ENCODE assay signal across 13 cellular contexts in genomic region chr3:172127141-172127540, GRCh38.
A peak's percentile ranks its signal among the peaks of the same experiment; 100 is the strongest.
DNase-seq lines count a peak whose midpoint lies in the region; ATAC-seq and TF ChIP-seq lines count a peak whose summit lies in the region.
"Had no signal": no experiment of that assay in that cellular context is flagged by ENCODE, and none has a peak within 500 bp of the region (broad histone marks: within the 10 kb centered on the region; RNA-seq: fewer than 3 reads in every experiment).

No MANE protein-coding gene starts in this region.

- H3K27ac ChIP-seq in HL-60 (replicated peaks) (peak overlapping the region; percentile 98), muscle layer of colon (ENCODE audit: low read depth, low read length) (peak overlapping the region; percentile 57), suprapubic skin (peak overlapping the region; percentile 77)
- H3K27ac ChIP-seq: ovary had no signal

- ATAC-seq in HG03175 (IDR thresholded peaks at IDR 0.05; ENCODE audit: unreplicated experiment) (no peak), GM21381 (IDR thresholded peaks at IDR 0.05; ENCODE audit: unreplicated experiment) (no peak)

- no peaks in the 10 kb centered on the region for H3K9me3 ChIP-seq in muscle layer of colon (ENCODE audit: low read length)
- no peaks in the 10 kb centered on the region for H3K9me3 ChIP-seq in suprapubic skin
- H3K9me3 ChIP-seq: ovary, SJSA1 had no signal

- H3K36me3 ChIP-seq in muscle layer of colon (ENCODE audit: insufficient read depth, low read length) (no peaks in the 10 kb centered on the region), suprapubic skin (no peaks in the 10 kb centered on the region)
- H3K36me3 ChIP-seq: ovary had no signal

- peaks cover 34% of the 10 kb centered on the region for H3K36me3 Mint-ChIP-seq in brain

- peak overlapping the region in 2 of 5 experiments; percentile 52 to 55 for H3K4me3 Mint-ChIP-seq in brain

- H3K4me3 ChIP-seq in HL-60 (replicated peaks; ENCODE audit: insufficient read depth, low read length) (no peak overlapping the region), muscle layer of colon (ENCODE audit: low read depth in 1 of 2, low read length in 2 of 2) (no peak overlapping the region), suprapubic skin (no peak overlapping the region)
- H3K4me3 ChIP-seq: ovary, SJSA1 had no signal

- H3K9ac ChIP-seq in muscle layer of colon (ENCODE audit: low read length) = no peak overlapping the region

- 65% methylated on average over 2 of the region's 2 CpGs for WGBS in suprapubic skin

- H3K9me3 Mint-ChIP-seq in brain = no peaks in the 10 kb centered on the region

- H3K4me1 ChIP-seq in muscle layer of colon (ENCODE audit: insufficient read depth, low read length) (peaks cover 55% of the 10 kb centered on the region), suprapubic skin (peaks cover 58% of the 10 kb centered on the region)

- H3K27me3 ChIP-seq in HL-60 (ENCODE audit: insufficient read depth, poor library complexity, severe bottlenecking) (no peaks in the 10 kb centered on the region), muscle layer of colon (ENCODE audit: control insufficient read depth in 1 of 2, insufficient read depth in 2 of 2, low read length in 2 of 2) (no peaks in the 10 kb centered on the region), suprapubic skin (no peaks in the 10 kb centered on the region)
- H3K27me3 ChIP-seq: ovary, SJSA1 had no signal

- H3K27ac Mint-ChIP-seq in brain = peak overlapping the region in 4 of 5 experiments; percentile 32 to 95 (median 80)

- TF ChIP-seq POLR2A in suprapubic skin (IDR thresholded peaks at IDR 0.05) = no peak

- H3K4me1 Mint-ChIP-seq in brain = peaks cover 57% of the 10 kb centered on the region

- no peak for DNase-seq in HL-60 (ENCODE audit: low read depth in 1 of 2, low spot score in 1 of 2)
- no peak for DNase-seq in suprapubic skin (ENCODE audit: low spot score in 2 of 2)
- DNase-seq in stimulated activated CD4-positive, alpha-beta T cell treated with anti-CD3 and anti-CD28 coated beads, Interleukin-4, amount 100 ng/mL, for 24 hours = no peak
- DNase-seq in COLO668 (lab: John Stamatoyannopoulos, UW; ENCODE audit: unreplicated experiment) = no peak
- DNase-seq: CD4-positive, alpha-beta memory T cell; NCI-H2029; NCI-H774; ovary had no signal

- TF ChIP-seq CTCF in HL-60 (IDR thresholded peaks at IDR 0.05; ENCODE audit: insufficient read depth, low read length) (no peak), brain (conservative IDR thresholded peaks at IDR 0.05) (no peak), suprapubic skin (IDR thresholded peaks at IDR 0.05) (no peak)

- no peak for TF ChIP-seq EP300 in suprapubic skin (IDR thresholded peaks at IDR 0.05)

- H3K27me3 Mint-ChIP-seq in brain = no peaks in the 10 kb centered on the region
- H3K27me3 Mint-ChIP-seq: CD4-positive, alpha-beta memory T cell had no signal
